ENCODE assay signal across 12 cellular contexts in the genomic region with DNA sequence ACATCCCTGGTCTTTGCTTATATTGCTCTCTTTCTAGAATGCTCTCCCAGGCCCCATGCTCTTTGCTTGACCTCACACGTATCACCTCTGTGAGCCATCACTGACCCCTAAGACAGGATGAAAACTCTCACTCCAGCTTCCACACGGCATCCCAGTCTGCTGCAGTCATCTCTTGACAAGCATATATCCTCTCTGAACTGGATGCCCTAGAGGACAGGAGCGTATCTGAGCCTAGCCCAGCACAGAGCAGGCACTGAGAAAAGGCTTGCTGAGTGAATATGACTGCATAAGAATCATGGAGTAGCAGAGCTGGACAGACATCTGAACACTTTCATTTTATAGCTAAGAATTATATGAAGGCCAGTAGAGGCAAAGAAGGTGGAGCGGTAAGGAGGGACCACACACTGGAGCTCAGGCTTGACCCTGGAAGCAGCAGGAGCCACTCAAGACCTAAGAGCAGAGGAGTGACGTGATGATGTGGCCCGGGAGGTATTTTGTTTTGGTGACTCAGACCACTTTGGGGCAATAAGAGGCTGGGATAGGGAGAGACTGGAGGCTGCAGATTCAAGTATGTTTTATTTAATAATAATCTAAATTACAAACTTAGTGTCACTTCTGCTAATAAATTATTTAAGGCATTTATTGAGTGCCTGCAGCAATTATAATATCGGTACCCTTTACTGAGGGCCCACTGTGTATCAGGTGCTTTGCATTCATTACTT. TPM values are rescaled to one million over a fixed set of nuclear protein-coding genes. Genes with fewer than 3 reads are reported as not detected.
DNase-seq lines count a peak whose midpoint lies in the region; ATAC-seq and TF ChIP-seq lines count a peak whose summit lies in the region.
"Had no signal": no experiment of that assay in that cellular context is flagged by ENCODE, and none has a peak within 500 bp of the region (broad histone marks: within the 10 kb centered on the region; RNA-seq: fewer than 3 reads in every experiment).

No MANE protein-coding gene starts in this region.

- no peak overlapping the region for H3K9ac ChIP-seq in PC-3 (ENCODE audit: low read length)
- H3K9ac ChIP-seq in trophoblast cell (ENCODE audit: low read length): no peak overlapping the region

- H3K79me1 ChIP-seq in trophoblast cell (ENCODE audit: low read length): no peaks in the 10 kb centered on the region

- no peak overlapping the region for H2BK120ac ChIP-seq in trophoblast cell (ENCODE audit: insufficient read depth, low read length, poor library complexity)

- H4K91ac ChIP-seq in trophoblast cell (ENCODE audit: low read depth, low read length): no peak overlapping the region

- TF ChIP-seq CTCF in PC-3 (conservative IDR thresholded peaks at IDR 0.05; ENCODE audit: low read depth, low read length) (no peak), epithelial cell of esophagus (IDR thresholded peaks at IDR 0.05; ENCODE audit: insufficient read depth, low read depth, low read length, missing control alignments) (no peak)

- H4K8ac ChIP-seq in trophoblast cell (ENCODE audit: low read depth, low read length): no peak overlapping the region

- no peaks in the 10 kb centered on the region for H4K20me1 ChIP-seq in PC-3 (ENCODE audit: low read length)

- no peak overlapping the region for H2BK5ac ChIP-seq in trophoblast cell (ENCODE audit: low read depth, low read length, poor library complexity)

- peak; percentile 88 for DNase-seq in Daoy (ENCODE audit: low read depth)
- peak; percentile 78 for DNase-seq in PC-3
- DNase-seq in epithelial cell of esophagus (ENCODE audit: low read depth): peak; percentile 78
- DNase-seq in trophoblast cell: peak; percentile 33 to 56
- DNase-seq in D341Med (ENCODE audit: low spot score): no peak
- DNase-seq in NCI-H1092 treated with DMSO at 0.1 percent for 48 hours (lab: John Stamatoyannopoulos, UW): no peak
- DNase-seq: activated CD8-positive, alpha-beta T cell treated with anti-CD3 and anti-CD28 coated beads, Interleukin-2, amount 10 ng/mL, durations not matched to agents 7 days and 5 days; heart right ventricle; NCI-H2081 treated with DMSO at 0.1 percent for 48 hours; tibial artery had no signal

- no peaks in the 10 kb centered on the region for H3K36me3 ChIP-seq in PC-3 (ENCODE audit: low read depth, low read length)
- H3K36me3 ChIP-seq in trophoblast cell (ENCODE audit: control insufficient read depth in 1 of 2, insufficient read depth in 2 of 2, low read length in 2 of 2): no peaks in the 10 kb centered on the region
- H3K36me3 ChIP-seq: heart right ventricle, tibial artery had no signal

- BruUV-seq in PC-3 (replicated peaks; lab: Mats Ljungman, UMichigan): no TSS peak

- no peak overlapping the region for H4K12ac ChIP-seq in trophoblast cell (ENCODE audit: low read depth, low read length)

- H3K9me3 ChIP-seq in PC-3 (ENCODE audit: low read length) (no peaks in the 10 kb centered on the region), trophoblast cell (ENCODE audit: insufficient read depth, low read depth, low read length) (no peaks in the 10 kb centered on the region)
- H3K9me3 ChIP-seq: heart right ventricle, tibial artery had no signal

- H3K27ac ChIP-seq in PC-3 (ENCODE audit: low read length) (no peak overlapping the region), trophoblast cell (ENCODE audit: low read depth, low read length) (no peak overlapping the region)
- H3K27ac ChIP-seq: heart right ventricle, tibial artery had no signal

- H3K4me1 ChIP-seq in PC-3 (ENCODE audit: insufficient read depth, low read length) (peaks cover 12% of the 10 kb centered on the region), trophoblast cell (ENCODE audit: control insufficient read depth in 1 of 2, insufficient read depth in 2 of 2, low read length in 2 of 2) (peaks cover 0 to 5% of the 10 kb centered on the region in 2 experiments)
- H3K4me1 ChIP-seq: tibial artery had no signal

- H3K27me3 ChIP-seq in PC-3 (ENCODE audit: low read length) (no peaks in the 10 kb centered on the region), trophoblast cell (ENCODE audit: insufficient read depth, low read length) (no peaks in the 10 kb centered on the region)
- H3K27me3 ChIP-seq: heart right ventricle, tibial artery had no signal

- no peaks in the 10 kb centered on the region for H3K9me2 ChIP-seq in PC-3 (replicated peaks; ENCODE audit: low read length)

- H3K4me3 ChIP-seq in PC-3 (ENCODE audit: low read length): no peak overlapping the region
- H3K4me3 ChIP-seq in epithelial cell of esophagus (ENCODE audit: low read length): no peak overlapping the region
- no peak overlapping the region for H3K4me3 ChIP-seq in trophoblast cell (ENCODE audit: low read depth, low read length)
- H3K4me3 ChIP-seq: heart right ventricle, tibial artery had no signal

- H2AFZ ChIP-seq in PC-3 (ENCODE audit: low read length) (no peak overlapping the region), trophoblast cell (ENCODE audit: insufficient read depth, low read length, poor library complexity) (no peak overlapping the region)

- H2BK12ac ChIP-seq in trophoblast cell (ENCODE audit: low read length): no peak overlapping the region

- intact Hi-C loops in PC-3 (cut with micrococcal nuclease): no loop called here

- no peak overlapping the region for H3K23ac ChIP-seq in trophoblast cell (ENCODE audit: low read length)

- WGBS in trophoblast cell (ENCODE audit: extremely low coverage, insufficient coverage, insufficient read length): no CpG with 5 or more reads among the region's 7 CpGs

- CTCF ChIA-PET in PC-3 (lab: Charles Lee): interaction anchor here (0.6 kb wide), 2 partner anchors 132 to 382 kb away, joined by 3 read pairs; no protein-coding TSS in a partner anchor

- no peak overlapping the region for H3K18ac ChIP-seq in trophoblast cell (ENCODE audit: low read length)

- H3K4ac ChIP-seq in trophoblast cell (ENCODE audit: low read depth, low read length): no peak overlapping the region

- POLR2A ChIA-PET in PC-3 (lab: Charles Lee; ENCODE audit: unreplicated experiment): interaction anchor here (0.6 kb wide), 1 partner anchor 1096 kb away, joined by 3 read pairs; no protein-coding TSS in a partner anchor

- H3K4me2 ChIP-seq in PC-3 (ENCODE audit: low read length): peak overlapping the region; percentile 37; the same call in 1 of the 2 replicates
- no peak overlapping the region for H3K4me2 ChIP-seq in trophoblast cell (ENCODE audit: low read length)

- ATAC-seq in PC-3: peak; percentile 86
- ATAC-seq in GM18511 (IDR thresholded peaks at IDR 0.05; ENCODE audit: unreplicated experiment): no peak
- ATAC-seq in HG02970 (IDR thresholded peaks at IDR 0.05; ENCODE audit: low FRiP score, unreplicated experiment): no peak
- ATAC-seq: activated CD8-positive, alpha-beta T cell treated with anti-CD3 and anti-CD28 coated beads, Interleukin-2, amount 10 ng/mL, durations not matched to agents 7 days and 5 days; heart right ventricle had no signal

- H3K79me2 ChIP-seq in PC-3 (ENCODE audit: low read length) (no peaks in the 10 kb centered on the region), trophoblast cell (ENCODE audit: control insufficient read depth, insufficient read depth, low read length, poor library complexity) (no peaks in the 10 kb centered on the region)

- H3K14ac ChIP-seq in trophoblast cell (ENCODE audit: low read length): no peak overlapping the region

- no peak overlapping the region for H2AK5ac ChIP-seq in trophoblast cell (ENCODE audit: low read length)

- no peaks in the 10 kb centered on the region for H3F3A ChIP-seq in PC-3 (ENCODE audit: low read length, unreplicated experiment)

RNA-seq across cellular contexts. Expression of a gene that starts 42.7 kb away (rescaled TPM):
- total RNA-seq in Daoy (2014; rRNA removed; shearing (Covaris generic)): 0.36 and 0.40 TPM in 2 replicates
- 0.47 and 1.3 TPM in 2 replicates for total RNA-seq in PC-3 (2014; rRNA removed)
- 0.01 TPM in 1 of 2 replicates, not detected in the other for polyA plus RNA-seq in trophoblast cell (2013)
- total RNA-seq: activated CD8-positive, alpha-beta T cell treated with anti-CD3 and anti-CD28 coated beads, Interleukin-2, amount 10 ng/mL, durations not matched to agents 7 days and 5 days had no signal

Comparison
In these comparisons a context has a peak if more than half of its experiments do, and no peak if none do; other contexts are left out.
1. DNase-seq: peak in Daoy (single experiment), PC-3 (single experiment), epithelial cell of esophagus (single experiment) and trophoblast cell (2 of 2); none in D341Med (single experiment) and NCI-H1092 treated with DMSO at 0.1 percent for 48 hours (single experiment).